ENCODE assay signal across 8 cellular contexts in genomic region chr1:109910963-109911798, GRCh38. TPM values are rescaled to one million over a fixed set of nuclear protein-coding genes. Genes with fewer than 3 reads are reported as not detected.
DNase-seq lines count a peak whose midpoint lies in the region; ATAC-seq, FAIRE-seq and TF ChIP-seq lines count a peak whose summit lies in the region.

No MANE protein-coding gene starts in this region.

- peak overlapping the region; percentile 81 for H3K4me3 ChIP-seq in BLaER1
- H3K4me3 ChIP-seq in retinal pigment epithelial cell (ENCODE audit: low read length): peak overlapping the region; percentile 80

- peak; percentile 14 for ATAC-seq in activated T-helper 17 cell treated with anti-CD3 and anti-CD28 coated beads, Interleukin-2, amount 50 U/mL, for 72 hours (replicated peaks)

- H3K27me3 ChIP-seq in BLaER1: peaks cover 47% of the 10 kb centered on the region

- peaks cover 54% of the 10 kb centered on the region for H3K4me1 Mint-ChIP-seq in HFFc6 (ENCODE audit: low read depth)
- H3K4me1 Mint-ChIP-seq in activated T-helper 17 cell treated with anti-CD3 and anti-CD28 coated beads, Interleukin-2, amount 50 U/mL, for 72 hours: peaks cover 41% of the 10 kb centered on the region

- TF ChIP-seq CTCF in HFFc6 (IDR thresholded peaks at IDR 0.05) (no peak), retinal pigment epithelial cell (conservative IDR thresholded peaks at IDR 0.05; ENCODE audit: low read depth, low read length) (no peak), D721Med (IDR thresholded peaks at IDR 0.05; ENCODE audit: insufficient read depth, missing control alignments) (no peak)

- no peaks in the 10 kb centered on the region for H4K20me1 ChIP-seq in BLaER1

- H3K27ac ChIP-seq in BLaER1: peak overlapping the region; percentile 68

- H3K9ac ChIP-seq in BLaER1: peak overlapping the region; percentile 79

- H3K9me3 ChIP-seq in BLaER1: no peaks in the 10 kb centered on the region

- peaks cover 43% of the 10 kb centered on the region for H3K4me1 ChIP-seq in BLaER1

- FAIRE-seq in D721Med (lab: Jason Lieb, UNC): no peak

- H3K4me3 Mint-ChIP-seq in HFFc6: peak overlapping the region; percentile 92
- peak overlapping the region; percentile 88 for H3K4me3 Mint-ChIP-seq in activated T-helper 17 cell treated with anti-CD3 and anti-CD28 coated beads, Interleukin-2, amount 50 U/mL, for 72 hours

- H3K4me2 ChIP-seq in BLaER1: peak overlapping the region; percentile 97

- H3K9me3 Mint-ChIP-seq in HFFc6: no peaks in the 10 kb centered on the region
- no peaks in the 10 kb centered on the region for H3K9me3 Mint-ChIP-seq in activated T-helper 17 cell treated with anti-CD3 and anti-CD28 coated beads, Interleukin-2, amount 50 U/mL, for 72 hours

- DNase-seq in HFFc6 (no peak), germinal center (ENCODE audit: low spot score) (peak; percentile 16), retinal pigment epithelial cell (ENCODE audit: low read depth) (no peak), NCI-H2029 (lab: John Stamatoyannopoulos, UW) (no peak), D721Med (ENCODE audit: insufficient read length, low spot score) (no peak), cortex of kidney (lab: John Stamatoyannopoulos, UW) (no peak)

- H3K27me3 Mint-ChIP-seq in HFFc6 (ENCODE audit: insufficient read depth): no peaks in the 10 kb centered on the region; the same call in 1 of the 2 replicates
- no peaks in the 10 kb centered on the region for H3K27me3 Mint-ChIP-seq in activated T-helper 17 cell treated with anti-CD3 and anti-CD28 coated beads, Interleukin-2, amount 50 U/mL, for 72 hours

- peaks cover 2% of the 10 kb centered on the region for H3K36me3 Mint-ChIP-seq in HFFc6 (ENCODE audit: low read depth)
- peaks cover 62% of the 10 kb centered on the region for H3K36me3 Mint-ChIP-seq in activated T-helper 17 cell treated with anti-CD3 and anti-CD28 coated beads, Interleukin-2, amount 50 U/mL, for 72 hours (ENCODE audit: low read depth)

- H3K36me3 ChIP-seq in BLaER1: no peaks in the 10 kb centered on the region

- H3K27ac Mint-ChIP-seq in HFFc6: peak overlapping the region; percentile 75
- H3K27ac Mint-ChIP-seq in activated T-helper 17 cell treated with anti-CD3 and anti-CD28 coated beads, Interleukin-2, amount 50 U/mL, for 72 hours: peak overlapping the region; percentile 97

RNA-seq across cellular contexts. Expression of gene CSF1, which starts 0.5 kb away (rescaled TPM):
- 10 to 100 TPM; 28.7 to 79.3 (median 72.4) TPM for total RNA-seq in HFFc6 (2021; fragmentation: NEBNext Ultra II Directional; extraction: Animal tissue kit (Norgen Biotek cat#: 25700))
- total RNA-seq in activated T-helper 17 cell treated with anti-CD3 and anti-CD28 coated beads, Interleukin-2, amount 50 U/mL, for 72 hours: 10 to 100 TPM; 46.8 to 95.4 TPM
